In genomic region chr1:38003261-38004250, GRCh38 we compare ENCODE assay signal across 8 cellular contexts. TPM values are rescaled to one million over a fixed set of nuclear protein-coding genes. Genes with fewer than 3 reads are reported as not detected.
DNase-seq lines count a peak whose midpoint lies in the region; ATAC-seq and TF ChIP-seq lines count a peak whose summit lies in the region.

No MANE protein-coding gene starts in this region.

- H3K4me1 ChIP-seq in HUES64 (ENCODE audit: insufficient read depth, low read length) (peaks cover 47% of the 10 kb centered on the region), muscle layer of colon (ENCODE audit: insufficient read depth, low read length) (peaks cover 64% of the 10 kb centered on the region)

- POLR2A ChIA-PET in GM10248 (lab: Yijun Ruan, JAX) = interaction anchor here (0.6 kb wide), 1 partner anchor 121 kb away, joined by 3 read pairs; no protein-coding TSS in a partner anchor

- CTCF ChIA-PET in GM10248 (lab: Yijun Ruan, JAX) = interaction anchor here (1.2 to 6.4 kb wide), 3 partner anchors 9 to 15 kb away, joined by 8 to 51 read pairs (median 15); partner anchors contain the start of genes SF3A3 and UTP11

- TF ChIP-seq CTCF in choroid plexus epithelial cell (conservative IDR thresholded peaks at IDR 0.05; ENCODE audit: low read depth, low read length) = no peak
- TF ChIP-seq CTCF in GM10248 (IDR thresholded peaks at IDR 0.05; ENCODE audit: control extremely low read depth, extremely low read depth, low read depth, missing control alignments) = no peak

- no peaks in the 10 kb centered on the region for H3K27me3 ChIP-seq in HUES64 (ENCODE audit: insufficient read depth, low read length)
- H3K27me3 ChIP-seq in muscle layer of colon (ENCODE audit: control insufficient read depth in 1 of 2, insufficient read depth in 2 of 2, low read length in 2 of 2) = no peaks in the 10 kb centered on the region

- H3K27ac ChIP-seq in HUES64 (ENCODE audit: low read depth, low read length) (no peak overlapping the region), muscle layer of colon (ENCODE audit: low read depth, low read length) (peak overlapping the region; percentile 93)

- H3K4me3 ChIP-seq in HUES64 (ENCODE audit: low read length) = peak overlapping the region; percentile 76
- H3K4me3 ChIP-seq in choroid plexus epithelial cell (ENCODE audit: low read depth, low read length) = peak overlapping the region; percentile 79
- peak overlapping the region; percentile 79 to 81 for H3K4me3 ChIP-seq in muscle layer of colon (ENCODE audit: low read depth in 1 of 2, low read length in 2 of 2)

- H3K9ac ChIP-seq in HUES64 (ENCODE audit: low read depth, low read length) (no peak overlapping the region), muscle layer of colon (ENCODE audit: low read length) (peak overlapping the region; percentile 87)

- H3K36me3 ChIP-seq in HUES64 (ENCODE audit: insufficient read depth, low read length) (peaks cover 6% of the 10 kb centered on the region), muscle layer of colon (ENCODE audit: insufficient read depth, low read length) (peaks cover 7% of the 10 kb centered on the region)

- no peak for ATAC-seq in HG03108 (IDR thresholded peaks at IDR 0.05; ENCODE audit: unreplicated experiment)

- WGBS in HUES64 = 90% methylated on average over 7 of the region's 8 CpGs

- no peaks in the 10 kb centered on the region for H3K9me3 ChIP-seq in HUES64 (ENCODE audit: insufficient read depth, low read depth, low read length)
- no peaks in the 10 kb centered on the region for H3K9me3 ChIP-seq in muscle layer of colon (ENCODE audit: low read length)

- DNase-seq in AML-193 (lab: John Stamatoyannopoulos, UW) = peak; percentile 33 to 49
- peak; percentile 38 for DNase-seq in choroid plexus epithelial cell (ENCODE audit: low read depth)
- DNase-seq in NCI-H2171 (lab: John Stamatoyannopoulos, UW) = no peak
- DNase-seq in ureter (ENCODE audit: low spot score) = no peak
- DNase-seq in GM10248 (ENCODE audit: extremely low spot score) = no peak

RNA-seq across cellular contexts. Expression of gene FHL3, which starts 1.8 kb away (rescaled TPM):
- 19.7 TPM for polyA plus RNA-seq in HUES64 (2013, experiment 1 of 2)
- polyA plus RNA-seq in HUES64 (2013, experiment 2 of 2) = 20.8 TPM
- total RNA-seq in ureter = 18.2 TPM

RNA-seq across cellular contexts. Expression of gene UTP11, which starts 9.0 kb away (rescaled TPM):
- polyA plus RNA-seq in HUES64 (2013, experiment 1 of 2) = 64.1 TPM
- polyA plus RNA-seq in HUES64 (2013, experiment 2 of 2) = 66.8 TPM
- total RNA-seq in ureter = 34.2 TPM

RNA-seq across cellular contexts. Expression of gene SF3A3, which starts 13.7 kb away (rescaled TPM):
- 123 TPM for polyA plus RNA-seq in HUES64 (2013, experiment 1 of 2)
- polyA plus RNA-seq in HUES64 (2013, experiment 2 of 2) = 106 TPM
- 44.0 TPM for total RNA-seq in ureter

RNA-seq across cellular contexts. Expression of gene POU3F1, which starts 43.0 kb away (rescaled TPM):
- polyA plus RNA-seq in HUES64 (2013, experiment 1 of 2) = 7.4 TPM
- 9.1 TPM for polyA plus RNA-seq in HUES64 (2013, experiment 2 of 2)
- total RNA-seq in ureter = 2.8 TPM

RNA-seq across cellular contexts. Expression of gene INPP5B, which starts 56.7 kb away (rescaled TPM):
- 11.1 TPM for polyA plus RNA-seq in HUES64 (2013, experiment 1 of 2)
- 12.6 TPM for polyA plus RNA-seq in HUES64 (2013, experiment 2 of 2)
- 38.1 TPM for total RNA-seq in ureter

Comparison
In these comparisons a context has a peak if more than half of its experiments do, and no peak if none do; other contexts are left out.
1. DNase-seq: peak in AML-193 (2 of 2) and choroid plexus epithelial cell (single experiment); none in NCI-H2171 (single experiment), ureter (single experiment) and GM10248 (single experiment).
2. Peak in every context shown above with its lines, with median percentiles within 50 percentile points of each other: H3K4me3 ChIP-seq.